In the genomic region with DNA sequence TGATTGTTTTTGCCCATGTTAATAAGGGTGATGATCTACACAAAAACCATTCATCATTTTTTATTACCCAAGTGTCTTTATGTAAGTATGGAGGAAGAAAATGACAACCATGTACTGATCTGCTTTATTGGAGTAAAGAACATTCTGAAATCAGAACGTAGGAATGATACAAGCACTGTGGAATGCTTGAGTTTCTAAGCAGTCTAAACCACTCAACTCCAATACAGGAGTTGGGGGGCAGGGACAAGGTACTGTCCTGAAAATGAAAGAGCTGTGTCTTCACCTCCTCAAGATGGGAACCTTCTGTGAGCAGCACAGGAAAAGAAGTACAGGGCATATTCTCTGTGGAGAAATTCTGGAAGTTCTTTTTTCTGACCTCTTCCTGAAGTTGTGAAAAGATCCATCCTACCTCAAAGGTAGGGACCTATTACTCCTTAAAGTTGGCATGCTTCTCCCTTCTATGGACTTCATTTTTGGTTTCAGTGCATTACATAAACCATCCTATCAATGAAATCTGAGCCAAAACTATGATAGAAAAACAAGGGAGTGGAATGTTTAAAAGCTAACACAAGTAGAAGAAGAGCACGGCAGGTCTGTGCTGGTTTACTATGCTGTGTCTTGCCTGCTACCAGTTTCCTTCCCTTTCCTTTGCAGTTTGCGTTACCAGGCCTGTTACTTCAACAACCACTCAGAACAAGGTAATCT, we compare ENCODE assay signal across 19 cellular contexts.
DNase-seq lines count a peak whose midpoint lies in the region; ATAC-seq and TF ChIP-seq lines count a peak whose summit lies in the region.
"Had no signal": no experiment of that assay in that cellular context is flagged by ENCODE, and none has a peak within 500 bp of the region (broad histone marks: within the 10 kb centered on the region; RNA-seq: fewer than 3 reads in every experiment).

No MANE protein-coding gene starts in this region.

- peak overlapping the region; percentile 49 for H2AFZ ChIP-seq in ACC112 (ENCODE audit: low read length, unreplicated experiment)

- DNase-seq in M059J (ENCODE audit: low read depth) (peak; percentile 86), cardiac fibroblast (ENCODE audit: low read depth in 2 of 2) (peak; percentile 24 to 45), kidney tubule cell (ENCODE audit: low spot score) (peak; percentile 63), RWPE1 (ENCODE audit: low spot score) (no peak), NCI-H69 (lab: John Stamatoyannopoulos, UW) (no peak), ureter (ENCODE audit: low spot score) (no peak)
- DNase-seq: ACHN; activated CD4-positive, alpha-beta T cell treated with anti-CD3 and anti-CD28 coated beads, Interleukin-2, amount 10 ng/mL, durations not matched to agents 24 days and 14 days; activated naive CD4-positive, alpha-beta T cell treated with anti-CD3 and anti-CD28 coated beads, Interleukin-2, amount 10 ng/mL, durations not matched to agents 7 days and 5 days; activated T-cell treated with anti-CD3 and anti-CD28 coated beads for 4 hours; CD8-positive, alpha-beta T cell; hypothalamus; left colon; MG63; NCI-H2227 treated with DMSO at 0.1 percent for 48 hours; stimulated activated CD4-positive, alpha-beta T cell treated with anti-CD3 and anti-CD28 coated beads, Interleukin-2, amount 100 ng/mL, for 48 hours had no signal

- POLR2A ChIA-PET in RWPE1 (lab: Yijun Ruan, JAX; ENCODE audit: low non-redundant PET): no interaction called here

- TF ChIP-seq CTCF in cardiac fibroblast (IDR thresholded peaks at IDR 0.05; ENCODE audit: low read depth, low read length) (no peak), RWPE1 (conservative IDR thresholded peaks at IDR 0.05; ENCODE audit: low read depth) (no peak)

- H3K4me3 ChIP-seq in ACC112 (ENCODE audit: low read depth, low read length) (no peak overlapping the region), cardiac fibroblast (replicated peaks in 1 of 2; ENCODE audit: low read depth in 2 of 2, low read length in 2 of 2) (no peak overlapping the region)
- H3K4me3 ChIP-seq: MG63 had no signal

- CTCF ChIA-PET in RWPE1 (lab: Yijun Ruan, JAX): interaction anchor here (0.6 kb wide), 1 partner anchor 78 kb away, joined by 3 read pairs; no protein-coding TSS in a partner anchor

- H3K4me1 ChIP-seq in ACC112 (ENCODE audit: control insufficient read depth, insufficient read depth, low read length, unreplicated experiment): peaks cover 20% of the 10 kb centered on the region

- no peaks in the 10 kb centered on the region for H3K79me2 ChIP-seq in ACC112 (ENCODE audit: control insufficient read depth, insufficient read depth, low read length, unreplicated experiment)

- H3K27ac ChIP-seq in ACC112 (ENCODE audit: low read depth, low read length): no peak overlapping the region
- no peak overlapping the region for H3K27ac ChIP-seq in RWPE1
- H3K27ac ChIP-seq: neutrophil had no signal

- no peaks in the 10 kb centered on the region for H3K27me3 ChIP-seq in ACC112 (ENCODE audit: insufficient read depth, low read length)
- H3K27me3 ChIP-seq: MG63, neutrophil had no signal

- no peak for ATAC-seq in GM19023 (IDR thresholded peaks at IDR 0.05; ENCODE audit: unreplicated experiment)
- ATAC-seq: CD8-positive, alpha-beta T cell; left colon had no signal

- no peaks in the 10 kb centered on the region for H3K36me3 ChIP-seq in ACC112 (ENCODE audit: insufficient read depth, low read length)
- H3K36me3 ChIP-seq: MG63, neutrophil had no signal

Comparison
In these comparisons a context has a peak if more than half of its experiments do, and no peak if none do; other contexts are left out.
1. DNase-seq: peak in M059J (single experiment), cardiac fibroblast (2 of 2) and kidney tubule cell (single experiment); none in RWPE1 (single experiment), NCI-H69 (single experiment) and ureter (single experiment).